13 cellular contexts compared by ENCODE assay signal in the genomic region with DNA sequence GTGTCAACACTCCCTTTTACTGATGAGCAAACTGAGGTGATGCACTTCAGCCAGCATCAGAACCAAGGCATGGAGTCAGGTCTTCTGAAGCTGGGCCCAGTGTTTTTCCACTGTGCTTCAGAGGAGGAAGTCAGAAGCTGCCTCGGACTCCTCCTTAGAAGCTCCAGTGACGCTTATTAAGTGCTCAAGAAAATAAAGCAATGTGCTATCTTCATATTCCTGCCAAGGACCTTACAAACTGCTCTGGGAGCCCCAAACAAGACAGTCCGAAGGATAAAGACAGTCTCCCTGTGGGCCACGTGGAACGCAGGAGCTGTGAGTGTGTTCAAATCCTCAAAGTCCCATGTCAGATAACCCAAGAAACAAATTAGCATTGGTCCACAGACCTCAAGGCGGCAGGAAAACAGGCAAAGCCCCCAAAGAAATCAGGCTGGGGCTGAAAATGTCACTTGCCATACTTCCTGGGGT. TPM values are rescaled to one million over a fixed set of nuclear protein-coding genes. Genes with fewer than 3 reads are reported as not detected.
DNase-seq lines count a peak whose midpoint lies in the region; ATAC-seq and TF ChIP-seq lines count a peak whose summit lies in the region.
"Had no signal": no experiment of that assay in that cellular context is flagged by ENCODE, and none has a peak within 500 bp of the region (broad histone marks: within the 10 kb centered on the region; RNA-seq: fewer than 3 reads in every experiment).

No MANE protein-coding gene starts in this region.

- WGBS in SK-N-SH (ENCODE audit: low lambda C conversion rate) = 79% methylated on average over 5 of the region's 6 CpGs
- 51% methylated on average over 6 of the region's 6 CpGs for WGBS in esophagus muscularis mucosa

- CTCF ChIA-PET in SK-N-SH (lab: Yijun Ruan, JAX) = interaction anchor here (2.4 to 14.0 kb wide), 6 partner anchors 23 to 257 kb away, joined by 8 to 196 read pairs (median 71); no protein-coding TSS in a partner anchor

- TF ChIP-seq POLR2A in esophagus muscularis mucosa (IDR thresholded peaks at IDR 0.05; ENCODE audit: low read depth) (no peak), vagina (IDR thresholded peaks at IDR 0.05) (no peak)

- TF ChIP-seq EP300 in SK-N-SH (IDR thresholded peaks at IDR 0.05; ENCODE audit: borderline replicate concordance in 1 of 2, low read depth in 1 of 2, low read length in 1 of 2) (no peak), esophagus muscularis mucosa (IDR thresholded peaks at IDR 0.05) (no peak)

- H3K79me2 ChIP-seq in SK-N-SH (ENCODE audit: insufficient read depth) (peaks cover 35% of the 10 kb centered on the region), osteoblast (ENCODE audit: insufficient read depth, low read length) (peaks cover 22% of the 10 kb centered on the region), MM.1S (ENCODE audit: low read length) (no peaks in the 10 kb centered on the region)

- H3K27ac ChIP-seq in SK-N-SH (ENCODE audit: low read depth in 2 of 2, low read length in 1 of 2) (peak overlapping the region; percentile 16 to 94), esophagus muscularis mucosa (replicated peaks in 1 of 4) (peak overlapping the region; percentile 84 to 87 (median 85)), osteoblast (ENCODE audit: low read depth, low read length) (peak overlapping the region; percentile 91), vagina (peak overlapping the region; percentile 90), MM.1S (ENCODE audit: low read length) (no peak overlapping the region)

- DNase-seq in SK-N-SH (no peak), esophagus muscularis mucosa (ENCODE audit: extremely low spot score) (no peak), osteoblast (ENCODE audit: insufficient read length, low spot score, missing footprints) (peak; percentile 81), vagina (ENCODE audit: extremely low spot score in 2 of 2) (no peak), NCI-H2107 treated with DMSO at 0.1 percent for 48 hours (lab: John Stamatoyannopoulos, UW; ENCODE audit: unreplicated experiment) (no peak), MM.1S (no peak)
- DNase-seq: activated CD4-positive, alpha-beta T cell treated with anti-CD3 and anti-CD28 coated beads for 36 hours; H7; NCI-H774 had no signal

- no peaks in the 10 kb centered on the region for H3K9me3 ChIP-seq in SK-N-SH
- H3K9me3 ChIP-seq in esophagus muscularis mucosa = no peaks in the 10 kb centered on the region
- no peaks in the 10 kb centered on the region for H3K9me3 ChIP-seq in osteoblast (ENCODE audit: low read depth, low read length)
- no peaks in the 10 kb centered on the region for H3K9me3 ChIP-seq in vagina
- H3K9me3 ChIP-seq in MM.1S (replicated peaks; ENCODE audit: insufficient read depth, low read length) = no peaks in the 10 kb centered on the region

- no peaks in the 10 kb centered on the region for H3K9me2 ChIP-seq in SK-N-SH
- H3K9me2 ChIP-seq in MM.1S (replicated peaks; ENCODE audit: insufficient read depth, low read length) = no peaks in the 10 kb centered on the region

- intact Hi-C loops in esophagus muscularis mucosa (cut with DNase I) (no loop called here), vagina (cut with DNase I) (loop anchor here (5.0 to 10.0 kb wide), 3 partner anchors 56 to 419 kb away; a partner anchor contains a TSS)

- H3K4me3 ChIP-seq in SK-N-SH (ENCODE audit: low read depth in 2 of 2, low read length in 1 of 2) = no peak overlapping the region
- no peak overlapping the region for H3K4me3 ChIP-seq in esophagus muscularis mucosa
- no peak overlapping the region for H3K4me3 ChIP-seq in osteoblast (ENCODE audit: insufficient read depth, low read length)
- H3K4me3 ChIP-seq in vagina = no peak overlapping the region
- H3K4me3 ChIP-seq in MM.1S (ENCODE audit: low read length) = no peak overlapping the region

- no peak for TF ChIP-seq RAD21 in SK-N-SH (IDR thresholded peaks at IDR 0.05; ENCODE audit: low read length)

- H2AFZ ChIP-seq in SK-N-SH (ENCODE audit: low read depth) (no peak overlapping the region), osteoblast (ENCODE audit: low read length) (no peak overlapping the region), MM.1S (ENCODE audit: low read length) (no peak overlapping the region)

- no peak for TF ChIP-seq CTCF in SK-N-SH (IDR thresholded peaks at IDR 0.05)
- no peak for TF ChIP-seq CTCF in esophagus muscularis mucosa (IDR thresholded peaks at IDR 0.05)
- TF ChIP-seq CTCF in osteoblast (IDR thresholded peaks at IDR 0.05; ENCODE audit: extremely low read depth, low read depth, low read length) = no peak
- no peak for TF ChIP-seq CTCF in vagina (IDR thresholded peaks at IDR 0.05)
- no peak for TF ChIP-seq CTCF in MM.1S (IDR thresholded peaks at IDR 0.05; ENCODE audit: low read length)

- POLR2A ChIA-PET in SK-N-SH (lab: Yijun Ruan, JAX) = interaction anchor here (1.3 kb wide), 1 partner anchor 168 kb away, joined by 3 read pairs; no protein-coding TSS in a partner anchor

- H3K27me3 ChIP-seq in SK-N-SH (ENCODE audit: insufficient read depth) = no peaks in the 10 kb centered on the region
- no peaks in the 10 kb centered on the region for H3K27me3 ChIP-seq in esophagus muscularis mucosa
- no peaks in the 10 kb centered on the region for H3K27me3 ChIP-seq in osteoblast (ENCODE audit: insufficient read depth, low read length)
- no peaks in the 10 kb centered on the region for H3K27me3 ChIP-seq in vagina
- H3K27me3 ChIP-seq in MM.1S (replicated peaks; ENCODE audit: insufficient read depth, low read length) = peaks cover 35% of the 10 kb centered on the region

- H3K4me2 ChIP-seq in SK-N-SH (peak overlapping the region; percentile 93), osteoblast (ENCODE audit: insufficient read depth, low read length) (no peak overlapping the region), MM.1S (ENCODE audit: low read depth, low read length) (no peak overlapping the region)

- peaks cover 31 to 38% of the 10 kb centered on the region in 2 experiments for H3K4me1 ChIP-seq in SK-N-SH (ENCODE audit: control insufficient read depth in 1 of 2, insufficient read depth in 2 of 2, low read depth in 1 of 2, low read length in 1 of 2)
- peaks cover 56 to 86% (median 84%) of the 10 kb centered on the region in 4 donors for H3K4me1 ChIP-seq in esophagus muscularis mucosa
- peaks cover 61% of the 10 kb centered on the region for H3K4me1 ChIP-seq in osteoblast (ENCODE audit: insufficient read depth, low read length)
- peaks cover 70% of the 10 kb centered on the region for H3K4me1 ChIP-seq in vagina
- no peaks in the 10 kb centered on the region for H3K4me1 ChIP-seq in MM.1S (ENCODE audit: low read length)

- H3K36me3 ChIP-seq in SK-N-SH (replicated peaks in 1 of 2; ENCODE audit: control insufficient read depth in 1 of 2, insufficient read depth in 2 of 2, low read length in 1 of 2) (no peaks in the 10 kb centered on the region), esophagus muscularis mucosa (no peaks in the 10 kb centered on the region), osteoblast (ENCODE audit: insufficient read depth, low read length) (no peaks in the 10 kb centered on the region), vagina (no peaks in the 10 kb centered on the region), MM.1S (replicated peaks; ENCODE audit: insufficient read depth, low read length) (no peaks in the 10 kb centered on the region)

- peaks cover 54% of the 10 kb centered on the region for H3F3A ChIP-seq in SK-N-SH (replicated peaks; ENCODE audit: insufficient read depth)
- no peaks in the 10 kb centered on the region for H3F3A ChIP-seq in MM.1S (ENCODE audit: insufficient read depth, low read length)

- H3K9ac ChIP-seq in SK-N-SH = peak overlapping the region; percentile 50; the same call in 1 of the 2 replicates
- no peak overlapping the region for H3K9ac ChIP-seq in MM.1S (ENCODE audit: low read length)

- H4K20me1 ChIP-seq in SK-N-SH (ENCODE audit: insufficient read depth) (no peaks in the 10 kb centered on the region; the same call in 1 of the 2 replicates), osteoblast (ENCODE audit: insufficient read depth, low read length) (no peaks in the 10 kb centered on the region), MM.1S (ENCODE audit: insufficient read depth, low read length) (no peaks in the 10 kb centered on the region)

- ATAC-seq in SK-N-SH treated with all-trans-retinoic acid at 6 μM for 48 hours (no peak), GM19452 (IDR thresholded peaks at IDR 0.05; ENCODE audit: unreplicated experiment) (no peak)
- ATAC-seq: activated CD4-positive, alpha-beta T cell treated with anti-CD3 and anti-CD28 coated beads for 36 hours; natural killer cell treated with Interleukin-12 subunit alpha and Interleukin-12 subunit beta and Interleukin-15 and Interleukin-18, amount 100 ng/mL, for 72 hours; stimulated activated effector memory CD8-positive, alpha-beta T cell treated with anti-CD3 and anti-CD28 coated beads, Interleukin-12 subunit alpha, Interleukin-12 subunit beta, amount 100 ng/mL, for 72 hours had no signal

TF ChIP-seq in SK-N-SH, 30 proteins besides CTCF, POLR2A, EP300 and RAD21 (continues in another document):
- no peak for TF ChIP-seq FOSL2 (IDR thresholded peaks at IDR 0.05; ENCODE audit: borderline replicate concordance, low read depth)

TF ChIP-seq in SK-N-SH treated with all-trans-retinoic acid at 6 μM for 48 hours, 23 proteins besides CTCF, POLR2A, EP300 and RAD21 (continues in another document):
- TF ChIP-seq SNAI2 (CRISPR knock-in tag; IDR thresholded peaks at IDR 0.05) = no peak
- no peak for TF ChIP-seq ARNTL (CRISPR knock-in tag; IDR thresholded peaks at IDR 0.05; ENCODE audit: borderline replicate concordance, low read depth)
- TF ChIP-seq TCF4 (CRISPR knock-in tag; IDR thresholded peaks at IDR 0.05; ENCODE audit: borderline replicate concordance) = no peak
- no peak for TF ChIP-seq ISL1 (CRISPR knock-in tag; IDR thresholded peaks at IDR 0.05)
- no peak for TF ChIP-seq ZNF565 (CRISPR knock-in tag; conservative IDR thresholded peaks at IDR 0.05; ENCODE audit: low read depth)

RNA-seq across cellular contexts. Expression of a gene that starts 3.1 kb away (rescaled TPM):
- polyA plus RNA-seq in SK-N-SH (2012; rRNA removed) = 13.3 and 16.1 TPM in 2 replicates
- 11.1 and 14.3 TPM in 2 replicates for polyA plus RNA-seq in SK-N-SH (2012; cell fraction: cytosol; rRNA removed)
- 39.7 and 44.9 TPM in 2 replicates for polyA plus RNA-seq in SK-N-SH (2012; cell fraction: nucleus; rRNA removed)
- total RNA-seq in esophagus muscularis mucosa (10 to 100 TPM; 12.9 to 35.5 (median 21.9) TPM), osteoblast (47.0 and 47.1 TPM in 2 replicates), vagina (45.9 TPM)

RNA-seq across cellular contexts. Expression of a gene that starts 28.9 kb away (rescaled TPM):
- polyA plus RNA-seq in SK-N-SH (2012; rRNA removed) = 317 and 373 TPM in 2 replicates
- 237 and 288 TPM in 2 replicates for polyA plus RNA-seq in SK-N-SH (2012; cell fraction: cytosol; rRNA removed)
- 358 and 396 TPM in 2 replicates for polyA plus RNA-seq in SK-N-SH (2012; cell fraction: nucleus; rRNA removed)
- total RNA-seq in esophagus muscularis mucosa (1,000 to 10,000 TPM; 3,645 to 7,984 (median 5,321) TPM), osteoblast (389 and 480 TPM in 2 replicates), vagina (729 TPM)
